ENCODE assay signal across 24 cellular contexts in the genomic region with DNA sequence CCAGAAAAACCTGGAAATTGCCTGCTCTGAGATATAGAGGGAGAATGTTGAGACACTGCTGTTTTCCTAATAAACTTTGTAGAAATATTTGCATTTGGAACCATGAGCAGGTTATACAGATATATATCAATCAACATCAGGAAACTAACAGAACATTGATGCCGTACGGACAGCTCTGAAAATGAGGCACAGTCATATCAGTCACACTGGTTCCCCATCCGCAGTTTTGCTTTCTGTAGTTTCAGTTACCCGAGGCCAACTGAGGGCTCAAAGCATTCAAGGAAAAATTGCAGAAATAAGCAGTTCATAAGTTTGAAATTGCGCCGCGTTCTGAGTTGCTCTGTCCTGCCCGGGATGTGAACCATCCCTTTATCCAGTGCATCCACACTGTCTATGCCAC.
DNase-seq lines count a peak whose midpoint lies in the region; ATAC-seq and TF ChIP-seq lines count a peak whose summit lies in the region.
"Had no signal": no experiment of that assay in that cellular context is flagged by ENCODE, and none has a peak within 500 bp of the region (broad histone marks: within the 10 kb centered on the region; RNA-seq: fewer than 3 reads in every experiment).

No MANE protein-coding gene starts in this region.

- no peak overlapping the region for H3K27ac ChIP-seq in SJCRH30
- H3K27ac ChIP-seq: C4-2B, dorsolateral prefrontal cortex, transverse colon, WERI-Rb-1 had no signal

- no peak overlapping the region for H3K4me3 ChIP-seq in SJCRH30
- H3K4me3 ChIP-seq: dorsolateral prefrontal cortex, transverse colon had no signal

- H3K36me3 Mint-ChIP-seq in HFFc6 (ENCODE audit: low read depth), result no peaks in the 10 kb centered on the region; the same call in 1 of the 2 replicates

- peak; percentile 22 for DNase-seq in CD1c-positive myeloid dendritic cell (ENCODE audit: extremely low spot score)
- DNase-seq in NCI-H2029 treated with DMSO at 0.1 percent for 48 hours (lab: John Stamatoyannopoulos, UW), result no peak
- DNase-seq in SJCRH30, result no peak
- DNase-seq in left ventricle myocardium superior, result no peak
- DNase-seq in HFFc6, result no peak
- DNase-seq: activated CD8-positive, alpha-beta memory T cell treated with anti-CD3 and anti-CD28 coated beads for 24 hours; activated naive CD8-positive, alpha-beta T cell treated with anti-CD3 and anti-CD28 coated beads, Interleukin-2, amount 50 U/mL, for 24 hours; DMS53; dorsolateral prefrontal cortex; erythroblast; NCI-H187; OCI-M1; SIG-M5; stimulated activated CD4-positive, alpha-beta T cell treated with anti-CD3 and anti-CD28 coated beads, Interleukin-15, amount 100 ng/mL, for 24 hours; stimulated activated naive CD4-positive, alpha-beta T cell treated with Interleukin-2 at 50 U/mL for 16 hours; transverse colon; WERI-Rb-1 had no signal

- H3K9me3 ChIP-seq in SJCRH30 (replicated peaks), result no peaks in the 10 kb centered on the region
- H3K9me3 ChIP-seq: transverse colon had no signal

- H3K4me1 ChIP-seq in SJCRH30, result no peaks in the 10 kb centered on the region
- H3K4me1 ChIP-seq: transverse colon had no signal

- H3K9me3 Mint-ChIP-seq in HFFc6, result peaks cover 4% of the 10 kb centered on the region; the same call in 1 of the 2 replicates
- H3K9me3 Mint-ChIP-seq: activated naive CD8-positive, alpha-beta T cell treated with anti-CD3 and anti-CD28 coated beads, Interleukin-2, amount 50 U/mL, for 24 hours; activated T-helper 1 cell treated with anti-CD3 and anti-CD28 coated beads, Interleukin-12 subunit alpha, Interleukin-12 subunit beta, Interleukin-2, Interleukin-4 antibody, amounts not matched to agents 30 ng/mL and 10 ng/mL and 1 ng/mL, durations not matched to agents 14 hours and 24 hours and 36 hours; T-helper 1 cell treated with Interleukin-12 subunit alpha and Interleukin-12 subunit beta and Interleukin-4 antibody, amounts not matched to agents 30 μg/mL and 1 μg/mL, for 36 hours had no signal

- H3K27me3 ChIP-seq in SJCRH30, result no peaks in the 10 kb centered on the region
- H3K27me3 ChIP-seq: dorsolateral prefrontal cortex, transverse colon had no signal

- no peak for TF ChIP-seq CTCF in HFFc6 (IDR thresholded peaks at IDR 0.05)

- H3K4me1 Mint-ChIP-seq in HFFc6 (ENCODE audit: low read depth), result no peaks in the 10 kb centered on the region
- H3K4me1 Mint-ChIP-seq: activated naive CD8-positive, alpha-beta T cell treated with anti-CD3 and anti-CD28 coated beads, Interleukin-2, amount 50 U/mL, for 24 hours had no signal

- peaks cover 12% of the 10 kb centered on the region for H3K27me3 Mint-ChIP-seq in HFFc6 (ENCODE audit: insufficient read depth)

- intact Hi-C loops in left ventricle myocardium superior (cut with micrococcal nuclease), result no loop called here

- ATAC-seq in GM19351 (IDR thresholded peaks at IDR 0.05; ENCODE audit: unreplicated experiment), result peak; percentile 99
- ATAC-seq in HG02852 (IDR thresholded peaks at IDR 0.05; ENCODE audit: unreplicated experiment), result peak; percentile 75
- ATAC-seq in HG03520 (IDR thresholded peaks at IDR 0.05; ENCODE audit: unreplicated experiment), result peak; percentile 95
- ATAC-seq in left ventricle myocardium superior, result no peak
- ATAC-seq: activated naive CD8-positive, alpha-beta T cell treated with anti-CD3 and anti-CD28 coated beads, Interleukin-2, amount 50 U/mL, for 24 hours; left lobe of liver had no signal

- H3K36me3 ChIP-seq in SJCRH30, result no peaks in the 10 kb centered on the region
- H3K36me3 ChIP-seq: transverse colon, WERI-Rb-1 had no signal

- H3K27ac Mint-ChIP-seq in HFFc6, result no peak overlapping the region
- H3K27ac Mint-ChIP-seq: activated naive CD8-positive, alpha-beta T cell treated with anti-CD3 and anti-CD28 coated beads, Interleukin-2, amount 50 U/mL, for 24 hours; activated T-helper 1 cell treated with anti-CD3 and anti-CD28 coated beads, Interleukin-12 subunit alpha, Interleukin-12 subunit beta, Interleukin-2, Interleukin-4 antibody, amounts not matched to agents 30 ng/mL and 10 ng/mL and 1 ng/mL, durations not matched to agents 14 hours and 24 hours and 36 hours; T-helper 1 cell treated with Interleukin-12 subunit alpha and Interleukin-12 subunit beta and Interleukin-4 antibody, amounts not matched to agents 30 μg/mL and 1 μg/mL, for 36 hours had no signal

- H3K4me3 Mint-ChIP-seq in HFFc6, result no peak overlapping the region
- H3K4me3 Mint-ChIP-seq: activated naive CD8-positive, alpha-beta T cell treated with anti-CD3 and anti-CD28 coated beads, Interleukin-2, amount 50 U/mL, for 24 hours; activated T-helper 1 cell treated with anti-CD3 and anti-CD28 coated beads, Interleukin-12 subunit alpha, Interleukin-12 subunit beta, Interleukin-2, Interleukin-4 antibody, amounts not matched to agents 30 ng/mL and 10 ng/mL and 1 ng/mL, durations not matched to agents 14 hours and 24 hours and 36 hours; T-helper 1 cell treated with Interleukin-12 subunit alpha and Interleukin-12 subunit beta and Interleukin-4 antibody, amounts not matched to agents 30 μg/mL and 1 μg/mL, for 36 hours had no signal
